ENCODE assay signal across 9 cellular contexts in the genomic region with DNA sequence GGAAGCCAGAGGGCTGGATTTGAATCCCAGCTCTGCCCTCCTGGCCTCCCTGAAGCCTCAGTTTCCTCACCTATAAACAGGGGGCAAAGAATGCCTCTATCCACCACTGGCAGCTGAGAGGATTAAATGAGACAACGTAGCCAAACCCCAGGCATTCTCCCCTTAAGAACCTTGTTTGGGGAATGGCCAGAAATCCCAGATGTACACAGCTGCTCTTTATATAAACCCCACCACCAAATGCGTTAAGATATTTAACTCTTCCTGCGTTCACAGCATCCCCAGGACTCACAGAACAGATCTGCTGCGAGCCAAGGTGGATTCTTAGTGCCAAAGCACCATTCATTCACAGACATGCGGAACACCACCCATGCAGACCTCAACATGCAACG. TPM values are rescaled to one million over a fixed set of nuclear protein-coding genes. Genes with fewer than 3 reads are reported as not detected.
DNase-seq lines count a peak whose midpoint lies in the region; ATAC-seq and TF ChIP-seq lines count a peak whose summit lies in the region.
"Had no signal": no experiment of that assay in that cellular context is flagged by ENCODE, and none has a peak within 500 bp of the region (broad histone marks: within the 10 kb centered on the region; RNA-seq: fewer than 3 reads in every experiment).

No MANE protein-coding gene starts in this region.

- peak overlapping the region; percentile 48 to 99 (median 77); a peak in 20 of 22 replicates for H3K4me2 ChIP-seq in BLaER1 treated with 17β-estradiol and CSF1 and Interleukin-3, amounts not matched to agents 10 nM and 100 nM

- H3K9me3 Mint-ChIP-seq in central memory CD8-positive, alpha-beta T cell: no peaks in the 10 kb centered on the region
- peaks cover 0 to 1% (median 0%) of the 10 kb centered on the region in 9 donors for H3K9me3 Mint-ChIP-seq in naive thymus-derived CD8-positive, alpha-beta T cell

- H3K36me3 Mint-ChIP-seq in central memory CD8-positive, alpha-beta T cell (ENCODE audit: insufficient read depth): peaks cover 35% of the 10 kb centered on the region
- peaks cover 4 to 64% (median 20%) of the 10 kb centered on the region in 3 donors for H3K36me3 Mint-ChIP-seq in naive thymus-derived CD8-positive, alpha-beta T cell

- CTCF ChIA-PET in GM10248 (lab: Yijun Ruan, JAX): interaction anchor here (1.6 to 2.8 kb wide), 2 partner anchors 12 to 16 kb away, joined by 3 to 7 read pairs; no protein-coding TSS in a partner anchor

- no peak overlapping the region for H3K9ac ChIP-seq in BLaER1 treated with 17β-estradiol and CSF1 and Interleukin-3, amounts not matched to agents 10 nM and 100 nM

- H3K4me1 ChIP-seq in BLaER1 treated with 17β-estradiol and CSF1 and Interleukin-3, amounts not matched to agents 10 nM and 100 nM: peaks cover 32 to 63% (median 40%) of the 10 kb centered on the region in 10 experiments

- peaks cover 35 to 96% (median 48%) of the 10 kb centered on the region in 11 experiments for H4K20me1 ChIP-seq in BLaER1 treated with 17β-estradiol and CSF1 and Interleukin-3, amounts not matched to agents 10 nM and 100 nM

- H3K9me3 ChIP-seq in BLaER1 treated with 17β-estradiol and CSF1 and Interleukin-3, amounts not matched to agents 10 nM and 100 nM (replicated peaks in 1 of 11): no peaks in the 10 kb centered on the region
- no peaks in the 10 kb centered on the region for H3K9me3 ChIP-seq in MG63

- no peak overlapping the region for H3K27ac ChIP-seq in BLaER1 treated with 17β-estradiol and CSF1 and Interleukin-3, amounts not matched to agents 10 nM and 100 nM

- peaks cover 88% of the 10 kb centered on the region for H3K4me1 Mint-ChIP-seq in central memory CD8-positive, alpha-beta T cell
- H3K4me1 Mint-ChIP-seq in naive thymus-derived CD8-positive, alpha-beta T cell: peaks cover 42 to 88% (median 76%) of the 10 kb centered on the region in 4 donors

- DNase-seq in MG63: peak; percentile 48
- no peak for DNase-seq in central memory CD8-positive, alpha-beta T cell (ENCODE audit: low spot score in 2 of 2)
- DNase-seq in naive thymus-derived CD8-positive, alpha-beta T cell: no peak
- DNase-seq in GM10248 (ENCODE audit: extremely low spot score): no peak
- no peak for DNase-seq in stimulated activated naive CD4-positive, alpha-beta T cell treated with Interleukin-2 at 50 U/mL for 16 hours (lab: John Stamatoyannopoulos, UW)
- DNase-seq: SIG-M5 had no signal

- H3K4me3 ChIP-seq in BLaER1 treated with 17β-estradiol and CSF1 and Interleukin-3, amounts not matched to agents 10 nM and 100 nM: no peak overlapping the region
- no peak overlapping the region for H3K4me3 ChIP-seq in MG63

- H3K27me3 Mint-ChIP-seq in central memory CD8-positive, alpha-beta T cell: no peaks in the 10 kb centered on the region
- no peaks in the 10 kb centered on the region for H3K27me3 Mint-ChIP-seq in naive thymus-derived CD8-positive, alpha-beta T cell

- H3K27ac Mint-ChIP-seq in central memory CD8-positive, alpha-beta T cell (ENCODE audit: low read depth): peak overlapping the region; percentile 25
- peak overlapping the region in 4 of 10 donors; percentile 0 to 82 (median 44) for H3K27ac Mint-ChIP-seq in naive thymus-derived CD8-positive, alpha-beta T cell

- H3K36me3 ChIP-seq in BLaER1 treated with 17β-estradiol and CSF1 and Interleukin-3, amounts not matched to agents 10 nM and 100 nM: peaks cover 0 to 77% (median 0%) of the 10 kb centered on the region in 11 experiments; a peak in 6 of 22 replicates
- H3K36me3 ChIP-seq in MG63: peaks cover 81% of the 10 kb centered on the region

- peaks cover 48 to 85% (median 81%) of the 10 kb centered on the region in 11 experiments for H3K27me3 ChIP-seq in BLaER1 treated with 17β-estradiol and CSF1 and Interleukin-3, amounts not matched to agents 10 nM and 100 nM
- H3K27me3 ChIP-seq in MG63: no peaks in the 10 kb centered on the region

- peak overlapping the region; percentile 93 for H3K4me3 Mint-ChIP-seq in central memory CD8-positive, alpha-beta T cell
- H3K4me3 Mint-ChIP-seq in naive thymus-derived CD8-positive, alpha-beta T cell: peak overlapping the region in 9 of 10 donors; percentile 33 to 89 (median 50)

- no peak for TF ChIP-seq CTCF in GM10248 (IDR thresholded peaks at IDR 0.05; ENCODE audit: control extremely low read depth, extremely low read depth, low read depth, missing control alignments)

- ATAC-seq in central memory CD8-positive, alpha-beta T cell (replicated peaks; ENCODE audit: extremely low read depth, poor library complexity, severe bottlenecking): no peak
- ATAC-seq in naive thymus-derived CD8-positive, alpha-beta T cell: no peak
- ATAC-seq in HG02571 (IDR thresholded peaks at IDR 0.05; ENCODE audit: unreplicated experiment) (no peak), GM21528 (IDR thresholded peaks at IDR 0.05; ENCODE audit: low FRiP score, unreplicated experiment) (no peak)

- POLR2A ChIA-PET in naive thymus-derived CD8-positive, alpha-beta T cell (lab: Charles Lee): no interaction called here
- POLR2A ChIA-PET in GM10248 (lab: Yijun Ruan, JAX): no interaction called here

RNA-seq across cellular contexts. Expression of a gene that starts 5.3 kb away (rescaled TPM):
- total RNA-seq in MG63 (2014; rRNA removed; shearing (Covaris generic); ENCODE audit: low replicate concordance): 42.9 and 86.7 TPM in 2 replicates
- total RNA-seq in naive thymus-derived CD8-positive, alpha-beta T cell: 100 to 1,000 TPM; 123 to 135 TPM
- 10 to 100 TPM in 2 of 3 donors, 1 to 10 TPM in 1; 9.9 to 32.6 (median 13.6) TPM for polyA plus RNA-seq in naive thymus-derived CD8-positive, alpha-beta T cell
